Comparison of ENCODE assay signal across 11 cellular contexts in genomic region chr1:31712625-31713024, GRCh38. TPM values are rescaled to one million over a fixed set of nuclear protein-coding genes. Genes with fewer than 3 reads are reported as not detected.
DNase-seq lines count a peak whose midpoint lies in the region; ATAC-seq and TF ChIP-seq lines count a peak whose summit lies in the region.
"Had no signal": no experiment of that assay in that cellular context is flagged by ENCODE, and none has a peak within 500 bp of the region (broad histone marks: within the 10 kb centered on the region; RNA-seq: fewer than 3 reads in every experiment).

No MANE protein-coding gene starts in this region.

- H3K36me3 ChIP-seq in endodermal cell (ENCODE audit: control insufficient read depth, insufficient read depth, low read length), result no peaks in the 10 kb centered on the region
- H3K36me3 ChIP-seq in muscle layer of colon (ENCODE audit: insufficient read depth, low read length), result no peaks in the 10 kb centered on the region
- H3K36me3 ChIP-seq in effector memory CD4-positive, alpha-beta T cell (ENCODE audit: control insufficient read depth, insufficient read depth, low read length), result no peaks in the 10 kb centered on the region
- H3K36me3 ChIP-seq: neutrophil had no signal

- H3K4me3 Mint-ChIP-seq in endodermal cell, result no peak overlapping the region
- H3K4me3 Mint-ChIP-seq: activated CD4-positive, alpha-beta T cell treated with anti-CD3 and anti-CD28 coated beads, Interleukin-2, amount 10 ng/mL, durations not matched to agents 24 days and 14 days; stimulated activated naive CD8-positive, alpha-beta T cell treated with anti-CD3 and anti-CD28 coated beads, Interleukin-15, amount 100 ng/mL, for 72 hours had no signal

- H3K9me3 Mint-ChIP-seq in endodermal cell, result no peaks in the 10 kb centered on the region
- H3K9me3 Mint-ChIP-seq: activated CD4-positive, alpha-beta T cell treated with anti-CD3 and anti-CD28 coated beads, Interleukin-2, amount 10 ng/mL, durations not matched to agents 24 days and 14 days; stimulated activated naive CD8-positive, alpha-beta T cell treated with anti-CD3 and anti-CD28 coated beads, Interleukin-15, amount 100 ng/mL, for 72 hours had no signal

- peak; percentile 15 for DNase-seq in NCI-H460 (ENCODE audit: extremely low read depth, low read depth)
- peak; percentile 59 for DNase-seq in endodermal cell
- no peak for DNase-seq in T-helper 9 cell
- no peak for DNase-seq in NCI-H1048 (lab: John Stamatoyannopoulos, UW)
- no peak for DNase-seq in effector memory CD4-positive, alpha-beta T cell
- DNase-seq: activated CD4-positive, alpha-beta T cell treated with anti-CD3 and anti-CD28 coated beads, Interleukin-2, amount 10 ng/mL, durations not matched to agents 24 days and 14 days; NCI-H524 treated with DMSO at 0.1 percent for 48 hours; stimulated activated naive CD8-positive, alpha-beta T cell treated with anti-CD3 and anti-CD28 coated beads, Interleukin-15, amount 100 ng/mL, for 72 hours had no signal

- WGBS in endodermal cell (ENCODE audit: insufficient coverage in 1 of 2, insufficient read length in 1 of 2), 2 experiments, result 65 to 73% methylated on average over 2 of the region's 2 CpGs

- H3K4me1 ChIP-seq in endodermal cell (ENCODE audit: control insufficient read depth, insufficient read depth, low read length) (peaks cover 8% of the 10 kb centered on the region), muscle layer of colon (ENCODE audit: insufficient read depth, low read length) (peaks cover 34% of the 10 kb centered on the region)
- peaks cover 18% of the 10 kb centered on the region for H3K4me1 ChIP-seq in effector memory CD4-positive, alpha-beta T cell (ENCODE audit: control insufficient read depth, insufficient read depth, low read length, poor library complexity, severe bottlenecking)

- peak overlapping the region; percentile 66 for H3K27ac Mint-ChIP-seq in endodermal cell
- H3K27ac Mint-ChIP-seq: activated CD4-positive, alpha-beta T cell treated with anti-CD3 and anti-CD28 coated beads, Interleukin-2, amount 10 ng/mL, durations not matched to agents 24 days and 14 days; stimulated activated naive CD8-positive, alpha-beta T cell treated with anti-CD3 and anti-CD28 coated beads, Interleukin-15, amount 100 ng/mL, for 72 hours had no signal

- H3K9me3 ChIP-seq in endodermal cell (ENCODE audit: control insufficient read depth, low read length), result no peaks in the 10 kb centered on the region
- no peaks in the 10 kb centered on the region for H3K9me3 ChIP-seq in muscle layer of colon (ENCODE audit: low read length)
- no peaks in the 10 kb centered on the region for H3K9me3 ChIP-seq in effector memory CD4-positive, alpha-beta T cell (ENCODE audit: control insufficient read depth, low read length)
- H3K9me3 ChIP-seq: neutrophil had no signal

- TF ChIP-seq CTCF in endodermal cell (conservative IDR thresholded peaks at IDR 0.05), result no peak

- H3K27me3 Mint-ChIP-seq in endodermal cell (ENCODE audit: insufficient read depth), result peaks cover 23% of the 10 kb centered on the region

- H3K27ac ChIP-seq in endodermal cell (ENCODE audit: low read depth, low read length) (no peak overlapping the region), muscle layer of colon (ENCODE audit: low read depth, low read length) (peak overlapping the region; percentile 74)
- no peak overlapping the region for H3K27ac ChIP-seq in effector memory CD4-positive, alpha-beta T cell (ENCODE audit: insufficient read depth, low read length, poor library complexity, severe bottlenecking)
- H3K27ac ChIP-seq: neutrophil had no signal

- H3K36me3 Mint-ChIP-seq in endodermal cell (ENCODE audit: low read depth), result no peaks in the 10 kb centered on the region

- ATAC-seq in HG02642 (IDR thresholded peaks at IDR 0.05; ENCODE audit: poor library complexity, unreplicated experiment), result no peak
- ATAC-seq: stimulated activated naive CD8-positive, alpha-beta T cell treated with anti-CD3 and anti-CD28 coated beads, Interleukin-15, amount 100 ng/mL, for 72 hours had no signal

- H3K4me3 ChIP-seq in endodermal cell (ENCODE audit: low read length) (no peak overlapping the region), muscle layer of colon (ENCODE audit: low read depth in 1 of 2, low read length in 2 of 2) (no peak overlapping the region)
- no peak overlapping the region for H3K4me3 ChIP-seq in effector memory CD4-positive, alpha-beta T cell (ENCODE audit: insufficient read depth, low read depth, low read length, poor library complexity, severe bottlenecking)

- H3K9ac ChIP-seq in endodermal cell (ENCODE audit: extremely low read depth, low read length, poor library complexity, severe bottlenecking) (no peak overlapping the region), muscle layer of colon (ENCODE audit: low read length) (no peak overlapping the region)

- H3K27me3 ChIP-seq in endodermal cell (ENCODE audit: control insufficient read depth, insufficient read depth, low read length, poor library complexity, severe bottlenecking) (no peaks in the 10 kb centered on the region), muscle layer of colon (ENCODE audit: control insufficient read depth in 1 of 2, insufficient read depth in 2 of 2, low read length in 2 of 2) (no peaks in the 10 kb centered on the region)
- H3K27me3 ChIP-seq in effector memory CD4-positive, alpha-beta T cell (replicated peaks; ENCODE audit: control insufficient read depth, insufficient read depth, low read length, poor library complexity, severe bottlenecking), result peaks cover 20% of the 10 kb centered on the region

- H3K4me1 Mint-ChIP-seq in endodermal cell, result peaks cover 24% of the 10 kb centered on the region

RNA-seq across cellular contexts. Expression of gene COL16A1, which starts 8.8 kb away (rescaled TPM):
- total RNA-seq in NCI-H460 (2014; rRNA removed; shearing (Covaris generic)), result 2.5 and 3.4 TPM in 2 replicates
- 15.9 and 24.3 TPM in 2 replicates for polyA plus RNA-seq in NCI-H460 (2014; cell fraction: nucleus; rRNA removed)
- total RNA-seq in endodermal cell, result 1 to 10 TPM; 7.4 to 9.9 TPM
- 3.6 TPM for polyA plus RNA-seq in endodermal cell (2013, experiment 1 of 2)
- polyA plus RNA-seq in endodermal cell (2013, experiment 2 of 2), result 2.7 TPM
- total RNA-seq: activated CD4-positive, alpha-beta T cell treated with anti-CD3 and anti-CD28 coated beads, Interleukin-2, amount 10 ng/mL, durations not matched to agents 24 days and 14 days had no signal

RNA-seq across cellular contexts. Expression of gene ADGRB2, which starts 51.5 kb away (rescaled TPM):
- 2.3 and 2.5 TPM in 2 replicates for total RNA-seq in NCI-H460 (2014; rRNA removed; shearing (Covaris generic))
- 23.7 and 24.0 TPM in 2 replicates for polyA plus RNA-seq in NCI-H460 (2014; cell fraction: nucleus; rRNA removed)
- 10 to 100 TPM; 13.1 to 22.7 TPM for total RNA-seq in endodermal cell
- polyA plus RNA-seq in endodermal cell (2013, experiment 1 of 2), result 37.3 TPM
- polyA plus RNA-seq in endodermal cell (2013, experiment 2 of 2), result 34.7 TPM

Comparison
In these comparisons a context has a peak if more than half of its experiments do, and no peak if none do; other contexts are left out.
1. DNase-seq: peak in NCI-H460 (single experiment) and endodermal cell (single experiment); none in T-helper 9 cell (single experiment), NCI-H1048 (single experiment) and effector memory CD4-positive, alpha-beta T cell (0 of 3).